8 cellular contexts compared by ENCODE assay signal in genomic region chr4:147617173-147617840, GRCh38. TPM values are rescaled to one million over a fixed set of nuclear protein-coding genes. Genes with fewer than 3 reads are reported as not detected.
DNase-seq lines count a peak whose midpoint lies in the region; ATAC-seq and TF ChIP-seq lines count a peak whose summit lies in the region.

Gene TMEM184C, plus strand, starts transcription at chr4:147617397. Its CDS starts 560 bp downstream, at chr4:147617957.

- peak within 1 kb of the TSS; percentile 97 for H3K4me3 Mint-ChIP-seq in activated naive CD8-positive, alpha-beta T cell treated with anti-CD3 and anti-CD28 coated beads, Interleukin-2, amount 10 ng/mL, durations not matched to agents 7 days and 5 days
- peak within 1 kb of the TSS; percentile 100 for H3K4me3 Mint-ChIP-seq in osteocyte (ENCODE audit: unreplicated experiment)

- H3K4me1 Mint-ChIP-seq in activated naive CD8-positive, alpha-beta T cell treated with anti-CD3 and anti-CD28 coated beads, Interleukin-2, amount 10 ng/mL, durations not matched to agents 7 days and 5 days: peaks cover 20% of the 10 kb centered on the region
- H3K4me1 Mint-ChIP-seq in osteocyte (ENCODE audit: unreplicated experiment): peaks cover 45% of the 10 kb centered on the region

- peak within 1 kb of the TSS; percentile 94 for H3K4me3 ChIP-seq in SU-DHL-6 (ENCODE audit: insufficient read depth, low read length, poor library complexity, severe bottlenecking)
- peak within 1 kb of the TSS; percentile 77 for H3K4me3 ChIP-seq in thymus (ENCODE audit: low read length)

- H3K4me2 ChIP-seq in SU-DHL-6 (ENCODE audit: low read depth, low read length, poor library complexity, severe bottlenecking): peak within 1 kb of the TSS; percentile 91

- H3K36me3 ChIP-seq in SU-DHL-6 (ENCODE audit: low read length) (no peaks in the 10 kb centered on the region), thymus (ENCODE audit: control insufficient read depth, insufficient read depth) (no peaks in the 10 kb centered on the region)

- DNase-seq in NCI-H128 (lab: John Stamatoyannopoulos, UW; ENCODE audit: unreplicated experiment) (peak; percentile 72), head of caudate nucleus (peak; percentile 97 to 99 (median 99)), osteocyte (ENCODE audit: extremely low spot score, unreplicated experiment) (peak; percentile 98)
- DNase-seq in activated naive CD8-positive, alpha-beta T cell treated with anti-CD3 and anti-CD28 coated beads, Interleukin-2, amount 10 ng/mL, durations not matched to agents 7 days and 5 days: peak; percentile 98

- peaks cover 12% of the 10 kb centered on the region for H3K27me3 Mint-ChIP-seq in activated naive CD8-positive, alpha-beta T cell treated with anti-CD3 and anti-CD28 coated beads, Interleukin-2, amount 10 ng/mL, durations not matched to agents 7 days and 5 days
- peaks cover 14% of the 10 kb centered on the region for H3K27me3 Mint-ChIP-seq in osteocyte (ENCODE audit: unreplicated experiment)

- no peaks in the 10 kb centered on the region for H3K9me3 Mint-ChIP-seq in activated naive CD8-positive, alpha-beta T cell treated with anti-CD3 and anti-CD28 coated beads, Interleukin-2, amount 10 ng/mL, durations not matched to agents 7 days and 5 days
- H3K9me3 Mint-ChIP-seq in osteocyte (ENCODE audit: unreplicated experiment): no peaks in the 10 kb centered on the region

- H3K4me1 ChIP-seq in thymus (ENCODE audit: control insufficient read depth, insufficient read depth, low read length): peaks cover 11% of the 10 kb centered on the region

- H3F3A ChIP-seq in SU-DHL-6 (ENCODE audit: insufficient read depth): peaks cover 7% of the 10 kb centered on the region; the same call in 1 of the 2 replicates

- POLR2A ChIA-PET in activated naive CD8-positive, alpha-beta T cell treated with anti-CD3 and anti-CD28 coated beads, Interleukin-2, amount 10 ng/mL, durations not matched to agents 7 days and 5 days (lab: Charles Lee): interaction anchor here (0.8 to 3.1 kb wide), 8 partner anchors 9 to 825 kb away, joined by 3 to 53 read pairs (median 4); partner anchors contain the start of genes ARHGAP10, NR3C2 and PRMT9

- H4K20me1 ChIP-seq in SU-DHL-6 (ENCODE audit: low read depth, low read length): no peaks in the 10 kb centered on the region

- intact Hi-C loops in head of caudate nucleus (cut with DNase I): loop anchor here (10.0 kb wide), 1 partner anchor 247 kb away; no protein-coding TSS in a partner anchor

- TF ChIP-seq CTCF in SU-DHL-6 (IDR thresholded peaks at IDR 0.05; ENCODE audit: insufficient read depth, low read length, poor library complexity, severe bottlenecking): no peak
- TF ChIP-seq CTCF in osteocyte (IDR thresholded peaks at IDR 0.05): no peak

- H3K9me3 ChIP-seq in SU-DHL-6 (ENCODE audit: insufficient read depth, low read length) (no peaks in the 10 kb centered on the region), thymus (ENCODE audit: control insufficient read depth) (no peaks in the 10 kb centered on the region)

- TF ChIP-seq POLR2A in GM10847 (IDR thresholded peaks at IDR 0.05; ENCODE audit: extremely low read depth, insufficient read length): peak; percentile 57

- H3K27me3 ChIP-seq in SU-DHL-6 (ENCODE audit: low read length): no peaks in the 10 kb centered on the region
- H3K27me3 ChIP-seq in thymus (ENCODE audit: control insufficient read depth, insufficient read depth): no peaks in the 10 kb centered on the region

- peak within 1 kb of the TSS; percentile 91 for H2AFZ ChIP-seq in SU-DHL-6 (ENCODE audit: low read depth, low read length, severe bottlenecking)

- peak; percentile 100 for ATAC-seq in HG02678 (IDR thresholded peaks at IDR 0.05; ENCODE audit: unreplicated experiment)
- peak; percentile 98 for ATAC-seq in activated naive CD8-positive, alpha-beta T cell treated with anti-CD3 and anti-CD28 coated beads, Interleukin-2, amount 10 ng/mL, durations not matched to agents 7 days and 5 days (ENCODE audit: low read depth)

- H3K79me2 ChIP-seq in SU-DHL-6 (ENCODE audit: insufficient read depth, low read length): peaks cover 50% of the 10 kb centered on the region

- H3K36me3 Mint-ChIP-seq in activated naive CD8-positive, alpha-beta T cell treated with anti-CD3 and anti-CD28 coated beads, Interleukin-2, amount 10 ng/mL, durations not matched to agents 7 days and 5 days: peaks cover 17% of the 10 kb centered on the region
- H3K36me3 Mint-ChIP-seq in osteocyte (ENCODE audit: unreplicated experiment): peaks cover 15% of the 10 kb centered on the region

- H3K9me2 ChIP-seq in SU-DHL-6 (replicated peaks; ENCODE audit: insufficient read depth, low read length): no peaks in the 10 kb centered on the region

- H3K27ac ChIP-seq in SU-DHL-6 (ENCODE audit: low read depth, low read length): peak within 1 kb of the TSS; percentile 75
- peak within 1 kb of the TSS; percentile 94 for H3K27ac ChIP-seq in thymus (ENCODE audit: low read depth)

- peak within 1 kb of the TSS; percentile 80 for H3K9ac ChIP-seq in SU-DHL-6 (ENCODE audit: low read length)

- peak within 1 kb of the TSS; percentile 98 for H3K27ac Mint-ChIP-seq in activated naive CD8-positive, alpha-beta T cell treated with anti-CD3 and anti-CD28 coated beads, Interleukin-2, amount 10 ng/mL, durations not matched to agents 7 days and 5 days
- peak within 1 kb of the TSS; percentile 98 for H3K27ac Mint-ChIP-seq in osteocyte (ENCODE audit: unreplicated experiment)

- WGBS in thymus: under 1% methylated on average over 37 of the region's 37 CpGs

RNA-seq across cellular contexts. Expression of gene TMEM184C, which starts in this region (rescaled TPM):
- 10 to 100 TPM; 22.5 to 24.0 TPM for total RNA-seq in activated naive CD8-positive, alpha-beta T cell treated with anti-CD3 and anti-CD28 coated beads, Interleukin-2, amount 10 ng/mL, durations not matched to agents 7 days and 5 days
- 39.7 and 45.5 TPM in 2 replicates for total RNA-seq in osteocyte
- 8.2 TPM for polyA plus RNA-seq in thymus

Comparison
In these comparisons a context has a peak if more than half of its experiments do, and no peak if none do; other contexts are left out.
1. Peak in every context shown above with its lines: DNase-seq, ATAC-seq, H3K4me3 ChIP-seq and H3K27ac ChIP-seq.